In genomic region chr2:239120664-239121063, GRCh38 we compare ENCODE assay signal across 1 cellular context.
TF ChIP-seq lines count a peak whose summit lies in the region.

No MANE protein-coding gene starts in this region.

TF ChIP-seq in K562, 482 proteins besides CTCF, POLR2A, EP300 and RAD21 (continued from another document):
- no peak for TF ChIP-seq ZNF592 (IDR thresholded peaks at IDR 0.05)
- TF ChIP-seq ASH1L (IDR thresholded peaks at IDR 0.05; ENCODE audit: borderline replicate concordance, low read depth, partially characterized antibody), result no peak
- no peak for TF ChIP-seq HMG20A (CRISPR knock-in tag; conservative IDR thresholded peaks at IDR 0.05)
- TF ChIP-seq CHD7 (IDR thresholded peaks at IDR 0.05; ENCODE audit: low read depth, low read length), result no peak
- no peak for TF ChIP-seq SUPT5H (IDR thresholded peaks at IDR 0.05)
- no peak for TF ChIP-seq ARHGAP35 (IDR thresholded peaks at IDR 0.05; ENCODE audit: partially characterized antibody)
- no peak for TF ChIP-seq HDAC8 (tag; IDR thresholded peaks at IDR 0.05)
- TF ChIP-seq ZNF3 (CRISPR knock-in tag; IDR thresholded peaks at IDR 0.05), result no peak
- no peak for TF ChIP-seq SMC3 (conservative IDR thresholded peaks at IDR 0.05; ENCODE audit: insufficient read depth, low read depth, low read length)
- TF ChIP-seq MECOM (CRISPR knock-in tag; IDR thresholded peaks at IDR 0.05), result no peak
- no peak for TF ChIP-seq BCL6 (CRISPR knock-in tag; IDR thresholded peaks at IDR 0.05)
- TF ChIP-seq ZSCAN32 (CRISPR knock-in tag; IDR thresholded peaks at IDR 0.05), result no peak
- no peak for TF ChIP-seq HNRNPLL (IDR thresholded peaks at IDR 0.05; ENCODE audit: low read depth, low read length, poor library complexity, severe bottlenecking)
- TF ChIP-seq CHCHD3 (CRISPR knock-in tag; IDR thresholded peaks at IDR 0.05), result no peak
- TF ChIP-seq HES1 (IDR thresholded peaks at IDR 0.05; ENCODE audit: low read depth), result no peak
- no peak for TF ChIP-seq RBM39 (optimal IDR thresholded peaks at IDR 0.05; ENCODE audit: low read depth, low read length)
